19 cellular contexts compared by ENCODE assay signal in the genomic region with DNA sequence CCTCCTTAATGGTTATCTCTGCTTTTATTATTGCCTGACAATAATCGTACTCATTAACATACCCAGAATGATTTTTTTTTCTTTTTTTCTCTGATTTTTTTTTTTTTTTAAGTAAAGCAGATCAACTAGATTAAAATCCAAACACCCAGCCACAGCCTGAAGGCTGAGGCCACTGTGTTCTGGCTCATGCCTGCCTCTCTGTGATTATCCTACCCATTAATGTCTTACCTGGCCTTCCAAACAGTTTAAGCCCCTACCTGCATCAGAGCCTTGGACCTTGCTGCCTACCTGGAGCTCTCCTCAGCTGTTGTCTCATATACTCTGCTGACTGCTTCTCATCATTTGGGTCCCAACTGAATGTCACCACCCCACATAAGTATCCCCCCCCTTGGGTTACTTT. TPM values are rescaled to one million over a fixed set of nuclear protein-coding genes. Genes with fewer than 3 reads are reported as not detected.
DNase-seq lines count a peak whose midpoint lies in the region; ATAC-seq, FAIRE-seq and TF ChIP-seq lines count a peak whose summit lies in the region.
"Had no signal": no experiment of that assay in that cellular context is flagged by ENCODE, and none has a peak within 500 bp of the region (broad histone marks: within the 10 kb centered on the region; RNA-seq: fewer than 3 reads in every experiment).

No MANE protein-coding gene starts in this region.

- TF ChIP-seq POLR2A in uterus (IDR thresholded peaks at IDR 0.05): no peak

- CTCF ChIA-PET in RWPE1 (lab: Yijun Ruan, JAX): no interaction called here
- CTCF ChIA-PET in activated naive CD4-positive, alpha-beta T cell treated with anti-CD3 and anti-CD28 coated beads, Interleukin-2, amount 10 ng/mL, durations not matched to agents 7 days and 5 days (lab: Charles Lee): interaction anchor here (0.6 kb wide), 1 partner anchor 550 kb away, joined by 3 read pairs; no protein-coding TSS in a partner anchor

- no peaks in the 10 kb centered on the region for H3K4me1 Mint-ChIP-seq in activated naive CD4-positive, alpha-beta T cell treated with anti-CD3 and anti-CD28 coated beads, Interleukin-2, amount 10 ng/mL, durations not matched to agents 7 days and 5 days

- POLR2A ChIA-PET in RWPE1 (lab: Yijun Ruan, JAX; ENCODE audit: low non-redundant PET): no interaction called here

- H3K9me3 ChIP-seq in parathyroid adenoma (ENCODE audit: control insufficient read depth, low read length) (no peaks in the 10 kb centered on the region), uterus (no peaks in the 10 kb centered on the region)
- H3K9me3 ChIP-seq: SJCRH30 had no signal

- H3K27me3 ChIP-seq in parathyroid adenoma (ENCODE audit: control insufficient read depth, insufficient read depth, low read length) (no peaks in the 10 kb centered on the region), uterus (no peaks in the 10 kb centered on the region)
- H3K27me3 ChIP-seq: SJCRH30 had no signal

- H3K4me3 Mint-ChIP-seq in activated naive CD4-positive, alpha-beta T cell treated with anti-CD3 and anti-CD28 coated beads, Interleukin-2, amount 10 ng/mL, durations not matched to agents 7 days and 5 days: no peak overlapping the region
- H3K4me3 Mint-ChIP-seq: activated CD4-positive, alpha-beta T cell treated with anti-CD3 and anti-CD28 coated beads for 36 hours; stimulated activated naive CD8-positive, alpha-beta T cell treated with anti-CD3 and anti-CD28 coated beads, Interleukin-15, amount 100 ng/mL, for 72 hours had no signal

- FAIRE-seq in endometrium (lab: Jason Lieb, UNC): peak; percentile 72
- FAIRE-seq: bronchial epithelial cell had no signal

- H3K9ac ChIP-seq in parathyroid adenoma: no peak overlapping the region

- H3K36me3 ChIP-seq in parathyroid adenoma (ENCODE audit: control insufficient read depth, insufficient read depth, low read length): no peaks in the 10 kb centered on the region
- no peaks in the 10 kb centered on the region for H3K36me3 ChIP-seq in uterus
- H3K36me3 ChIP-seq: SJCRH30 had no signal

- no peak overlapping the region for H3K4me2 ChIP-seq in parathyroid adenoma (ENCODE audit: low read length)

- H3K4me1 ChIP-seq in parathyroid adenoma (peaks cover 8% of the 10 kb centered on the region), uterus (no peaks in the 10 kb centered on the region)
- H3K4me1 ChIP-seq: SJCRH30 had no signal

- H3K27ac Mint-ChIP-seq in activated naive CD4-positive, alpha-beta T cell treated with anti-CD3 and anti-CD28 coated beads, Interleukin-2, amount 10 ng/mL, durations not matched to agents 7 days and 5 days: no peak overlapping the region
- H3K27ac Mint-ChIP-seq: activated CD4-positive, alpha-beta T cell treated with anti-CD3 and anti-CD28 coated beads for 36 hours; progenitor cell of endocrine pancreas; stimulated activated naive CD8-positive, alpha-beta T cell treated with anti-CD3 and anti-CD28 coated beads, Interleukin-15, amount 100 ng/mL, for 72 hours had no signal

- ATAC-seq in GM21737 (IDR thresholded peaks at IDR 0.05; ENCODE audit: unreplicated experiment): no peak
- ATAC-seq: activated CD4-positive, alpha-beta T cell treated with anti-CD3 and anti-CD28 coated beads for 36 hours; stimulated activated naive CD8-positive, alpha-beta T cell treated with anti-CD3 and anti-CD28 coated beads, Interleukin-15, amount 100 ng/mL, for 72 hours had no signal

- intact Hi-C loops in uterus (cut with DNase I; ENCODE audit: low total_unique reads): no loop called here

- peaks cover 42% of the 10 kb centered on the region for H3K27me3 Mint-ChIP-seq in activated naive CD4-positive, alpha-beta T cell treated with anti-CD3 and anti-CD28 coated beads, Interleukin-2, amount 10 ng/mL, durations not matched to agents 7 days and 5 days

- no peaks in the 10 kb centered on the region for H3K9me3 Mint-ChIP-seq in activated naive CD4-positive, alpha-beta T cell treated with anti-CD3 and anti-CD28 coated beads, Interleukin-2, amount 10 ng/mL, durations not matched to agents 7 days and 5 days
- H3K9me3 Mint-ChIP-seq: stimulated activated naive CD8-positive, alpha-beta T cell treated with anti-CD3 and anti-CD28 coated beads, Interleukin-15, amount 100 ng/mL, for 72 hours had no signal

- DNase-seq in RWPE1 (ENCODE audit: low spot score) (no peak), uterus (no peak)
- no peak for DNase-seq in stimulated activated CD4-positive, alpha-beta T cell treated with anti-CD3 and anti-CD28 coated beads, Interleukin-4, amount 100 ng/mL, for 24 hours
- DNase-seq in activated naive CD4-positive, alpha-beta T cell treated with anti-CD3 and anti-CD28 coated beads, Interleukin-2, amount 10 ng/mL, durations not matched to agents 7 days and 5 days: no peak
- DNase-seq: activated CD4-positive, alpha-beta T cell treated with anti-CD3 and anti-CD28 coated beads for 36 hours; activated CD8-positive, alpha-beta memory T cell treated with anti-CD3 and anti-CD28 coated beads, Interleukin-2, amount 50 U/mL, for 4 hours; activated naive CD4-positive, alpha-beta T cell treated with anti-CD3 and anti-CD28 coated beads, Interleukin-2, amount 50 U/mL, for 16 hours; MM.1S; NCI-H2029; NCI-H524; SJCRH30; stimulated activated naive CD8-positive, alpha-beta T cell treated with anti-CD3 and anti-CD28 coated beads, Interleukin-15, amount 100 ng/mL, for 72 hours; T-helper 9 cell had no signal

- H3K27ac ChIP-seq in RWPE1 (peak overlapping the region; percentile 59), parathyroid adenoma (peak overlapping the region; percentile 70), uterus (peak overlapping the region; percentile 58 to 62)
- H3K27ac ChIP-seq: C4-2B, SJCRH30 had no signal

- H3K79me2 ChIP-seq in parathyroid adenoma: no peaks in the 10 kb centered on the region

- no peak for TF ChIP-seq CTCF in RWPE1 (conservative IDR thresholded peaks at IDR 0.05; ENCODE audit: low read depth)
- no peak for TF ChIP-seq CTCF in parathyroid adenoma (IDR thresholded peaks at IDR 0.05)
- no peak for TF ChIP-seq CTCF in uterus (IDR thresholded peaks at IDR 0.05)

- peak overlapping the region; percentile 41 for H2AFZ ChIP-seq in parathyroid adenoma

- no peak overlapping the region for H3K4me3 ChIP-seq in parathyroid adenoma (ENCODE audit: low read depth, low read length)
- H3K4me3 ChIP-seq in uterus: no peak overlapping the region
- H3K4me3 ChIP-seq: SJCRH30 had no signal

- H3K36me3 Mint-ChIP-seq in activated naive CD4-positive, alpha-beta T cell treated with anti-CD3 and anti-CD28 coated beads, Interleukin-2, amount 10 ng/mL, durations not matched to agents 7 days and 5 days: no peaks in the 10 kb centered on the region

RNA-seq across cellular contexts. Expression of a gene that starts 6.8 kb away (rescaled TPM):
- total RNA-seq in uterus: 100 to 1,000 TPM; 206 to 389 (median 287) TPM

RNA-seq across cellular contexts. Expression of a gene that starts 56.4 kb away (rescaled TPM):
- total RNA-seq in uterus: 100 to 1,000 TPM in 1 of 4 donors, 10 to 100 TPM in 3; 51.2 to 115 (median 71.4) TPM
